Comparison of ENCODE assay signal across 14 cellular contexts in the genomic region with DNA sequence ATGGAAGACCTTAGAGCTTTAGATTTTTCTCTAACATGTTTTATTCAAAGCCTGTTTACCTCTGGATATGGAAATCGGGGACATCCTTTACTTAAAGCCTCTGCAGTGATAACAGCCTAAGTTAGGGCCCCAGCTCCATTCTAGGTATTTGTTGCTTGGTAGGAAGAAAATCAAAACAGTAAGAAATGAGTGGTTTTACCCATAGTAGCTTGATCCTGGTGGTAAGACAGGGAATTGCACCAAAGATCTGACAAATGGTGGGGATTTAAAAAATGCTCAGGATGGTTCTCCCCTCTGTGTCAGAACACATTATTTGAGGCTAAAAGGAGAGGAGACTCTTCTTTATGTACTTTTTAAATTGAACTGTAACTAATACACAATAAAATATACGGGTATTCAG. TPM values are rescaled to one million over a fixed set of nuclear protein-coding genes. Genes with fewer than 3 reads are reported as not detected.
DNase-seq lines count a peak whose midpoint lies in the region; ATAC-seq, FAIRE-seq and TF ChIP-seq lines count a peak whose summit lies in the region.
"Had no signal": no experiment of that assay in that cellular context is flagged by ENCODE, and none has a peak within 500 bp of the region (broad histone marks: within the 10 kb centered on the region; RNA-seq: fewer than 3 reads in every experiment).

No MANE protein-coding gene starts in this region.

- no peak overlapping the region for H2AFZ ChIP-seq in mammary epithelial cell (ENCODE audit: low read depth, low read length)

- WGBS in mammary epithelial cell (ENCODE audit: low coverage, missing lambda C conversion rate) = 47% methylated on average over 2 of the region's 2 CpGs

- intact Hi-C loops in mammary epithelial cell (cut with micrococcal nuclease) = no loop called here

- no peak overlapping the region for H3K4me2 ChIP-seq in mammary epithelial cell (ENCODE audit: insufficient read depth, low read depth, low read length)

- ATAC-seq in HG03342 (IDR thresholded peaks at IDR 0.05; ENCODE audit: unreplicated experiment) = peak; percentile 73

- H3K4me3 ChIP-seq in mammary epithelial cell (replicated peaks in 1 of 3; ENCODE audit: insufficient read depth in 1 of 3, low read depth in 2 of 3, low read length in 3 of 3) (no peak overlapping the region), neutrophil (ENCODE audit: low read depth in 1 of 2, low read length in 1 of 2) (no peak overlapping the region)
- H3K4me3 ChIP-seq: tibial nerve had no signal

- H3K36me3 ChIP-seq in mammary epithelial cell (ENCODE audit: insufficient read depth, low read length) = no peaks in the 10 kb centered on the region
- no peaks in the 10 kb centered on the region for H3K36me3 ChIP-seq in neutrophil
- H3K36me3 ChIP-seq: tibial nerve had no signal

- dilution Hi-C loops in mammary epithelial cell (cut with HindIII; ENCODE audit: low sequenced_read_pairs) = no loop called here

- no TSS peak for BruUV-seq in mammary epithelial cell (replicated peaks; lab: Mats Ljungman, UMichigan)

- in situ Hi-C loops in mammary epithelial cell (cut with MboI; ENCODE audit: low sequenced_read_pairs in 2 of 2) = no loop called here

- H3K27me3 ChIP-seq in mammary epithelial cell (ENCODE audit: insufficient read depth, low read length) = no peaks in the 10 kb centered on the region
- H3K27me3 ChIP-seq in neutrophil = no peaks in the 10 kb centered on the region
- H3K27me3 ChIP-seq: tibial nerve had no signal

- H3K27ac ChIP-seq in mammary epithelial cell (ENCODE audit: insufficient read depth, low read depth, low read length) = no peak overlapping the region
- no peak overlapping the region for H3K27ac ChIP-seq in neutrophil
- H3K27ac ChIP-seq: tibial nerve had no signal

- TF ChIP-seq CTCF in GM12872 (IDR thresholded peaks at IDR 0.05; ENCODE audit: insufficient read depth, low read depth, low read length) (peak; percentile 40; the same call in 2 of the 3 replicates), mammary epithelial cell (conservative IDR thresholded peaks at IDR 0.05 in 1 of 2, IDR thresholded peaks at IDR 0.05 in 1 of 2; ENCODE audit: extremely low read depth in 1 of 2, insufficient read depth in 1 of 2, low read depth in 1 of 2, low read length in 2 of 2) (peak; percentile 23 to 45), neutrophil (IDR thresholded peaks at IDR 0.05) (peak; percentile 14)

- H3K9me3 ChIP-seq in mammary epithelial cell (replicated peaks; ENCODE audit: insufficient read depth, low read length) = no peaks in the 10 kb centered on the region
- no peaks in the 10 kb centered on the region for H3K9me3 ChIP-seq in neutrophil
- H3K9me3 ChIP-seq: tibial nerve had no signal

- no peak for FAIRE-seq in GM19239 (lab: Jason Lieb, UNC)
- FAIRE-seq: D721Med, endometrium had no signal

- CTCF ChIA-PET in mammary epithelial cell (lab: Charles Lee; ENCODE audit: low non-redundant PET) = interaction anchor here (0.7 kb wide), 1 partner anchor 473 kb away, joined by 4 read pairs; no protein-coding TSS in a partner anchor

- no peaks in the 10 kb centered on the region for H4K20me1 ChIP-seq in mammary epithelial cell (ENCODE audit: insufficient read depth, low read length)

- no peak overlapping the region for H3K9ac ChIP-seq in mammary epithelial cell (ENCODE audit: insufficient read depth, low read length)

- no peaks in the 10 kb centered on the region for H3K79me2 ChIP-seq in mammary epithelial cell (ENCODE audit: insufficient read depth, low read length)

- H3K4me1 ChIP-seq in mammary epithelial cell (ENCODE audit: insufficient read depth, low read length) (no peaks in the 10 kb centered on the region), neutrophil (ENCODE audit: control insufficient read depth in 1 of 2, insufficient read depth in 1 of 2, low read depth in 1 of 2, low read length in 1 of 2) (no peaks in the 10 kb centered on the region)
- H3K4me1 ChIP-seq: tibial nerve had no signal

- DNase-seq in mammary epithelial cell (no peak), GM19239 (ENCODE audit: insufficient read length, low spot score) (no peak), SIG-M5 treated with dmso at 0.1 percent for 504 hours (lab: John Stamatoyannopoulos, UW; ENCODE audit: unreplicated experiment) (no peak), NCI-H2029 (lab: John Stamatoyannopoulos, UW) (no peak)
- DNase-seq: activated CD4-positive, alpha-beta T cell treated with anti-CD3 and anti-CD28 coated beads, Interleukin-2, amount 10 ng/mL, durations not matched to agents 7 days and 5 days; hypothalamus; KG1; NCI-H2171 had no signal

RNA-seq across cellular contexts. Expression of a gene that starts 52.4 kb away (rescaled TPM):
- 10 to 100 TPM in 1 of 2 donors, 1 to 10 TPM in 1; 1.8 to 22.3 TPM for total RNA-seq in mammary epithelial cell
- 0.14 TPM for polyA plus RNA-seq in mammary epithelial cell
- not detected for polyA minus RNA-seq in mammary epithelial cell
